Comparison of ENCODE assay signal across 1 cellular context in genomic region chr20:44188752-44189151, GRCh38.
TF ChIP-seq lines count a peak whose summit lies in the region.

No MANE protein-coding gene starts in this region.

TF ChIP-seq in HepG2, 621 proteins besides CTCF, POLR2A, EP300 and RAD21 (continued from another document):
- TF ChIP-seq ARID5B (CRISPR knock-in tag; IDR thresholded peaks at IDR 0.05) (0 out of 2 replicates have a peak, but pooled peaks have one; percentile 29), ZKSCAN8 (CRISPR knock-in tag; IDR thresholded peaks at IDR 0.05; ENCODE audit: borderline replicate concordance) (0 out of 2 replicates have a peak, but pooled peaks have one; percentile 15), ZMYM3 (CRISPR knock-in tag; IDR thresholded peaks at IDR 0.05) (0 out of 2 replicates have a peak, but pooled peaks have one; percentile 14), ZBTB43 (CRISPR knock-in tag; conservative IDR thresholded peaks at IDR 0.05) (peak; percentile 48; the same call in 1 of the 2 replicates), RARA (CRISPR knock-in tag; IDR thresholded peaks at IDR 0.05) (peak; percentile 22; the same call in 1 of the 2 replicates), IKZF5 (CRISPR knock-in tag; IDR thresholded peaks at IDR 0.05) (peak; percentile 67), MIER3 (CRISPR knock-in tag; IDR thresholded peaks at IDR 0.05; ENCODE audit: borderline replicate concordance) (no peak), BRCA1 (CRISPR knock-in tag; IDR thresholded peaks at IDR 0.05) (0 out of 2 replicates have a peak, but pooled peaks have one; percentile 38)
TF ChIP-seq in HepG2: peak in this region for 38.
